Comparison of ENCODE assay signal across 1 cellular context in genomic region chr2:45000921-45001628, GRCh38.
TF ChIP-seq lines count a peak whose summit lies in the region.

No MANE protein-coding gene starts in this region.

TF ChIP-seq in WTC11, 78 proteins besides CTCF, POLR2A, EP300 and RAD21 (continued from another document):
- no peak for TF ChIP-seq AFF4 (CRISPR knock-in tag; IDR thresholded peaks at IDR 0.05; ENCODE audit: borderline replicate concordance)
- TF ChIP-seq JAZF1 (CRISPR knock-in tag; IDR thresholded peaks at IDR 0.05), result no peak
- no peak for TF ChIP-seq FOXK1 (CRISPR knock-in tag; IDR thresholded peaks at IDR 0.05)
- TF ChIP-seq ZNF425 (CRISPR knock-in tag; conservative IDR thresholded peaks at IDR 0.05), result no peak
- TF ChIP-seq MYBL2 (CRISPR knock-in tag; IDR thresholded peaks at IDR 0.05), result no peak
- no peak for TF ChIP-seq NFATC4 (CRISPR knock-in tag; IDR thresholded peaks at IDR 0.05)
- peak; percentile 37; the same call in 1 of the 2 replicates for TF ChIP-seq FOXP1 (CRISPR knock-in tag; IDR thresholded peaks at IDR 0.05; ENCODE audit: borderline replicate concordance)
- peak; percentile 21; the same call in 1 of the 2 replicates for TF ChIP-seq MAX (CRISPR knock-in tag; IDR thresholded peaks at IDR 0.05)
- TF ChIP-seq NFE2L1 (CRISPR knock-in tag; IDR thresholded peaks at IDR 0.05), result no peak
